ENCODE assay signal across 1 cellular context in the genomic region with DNA sequence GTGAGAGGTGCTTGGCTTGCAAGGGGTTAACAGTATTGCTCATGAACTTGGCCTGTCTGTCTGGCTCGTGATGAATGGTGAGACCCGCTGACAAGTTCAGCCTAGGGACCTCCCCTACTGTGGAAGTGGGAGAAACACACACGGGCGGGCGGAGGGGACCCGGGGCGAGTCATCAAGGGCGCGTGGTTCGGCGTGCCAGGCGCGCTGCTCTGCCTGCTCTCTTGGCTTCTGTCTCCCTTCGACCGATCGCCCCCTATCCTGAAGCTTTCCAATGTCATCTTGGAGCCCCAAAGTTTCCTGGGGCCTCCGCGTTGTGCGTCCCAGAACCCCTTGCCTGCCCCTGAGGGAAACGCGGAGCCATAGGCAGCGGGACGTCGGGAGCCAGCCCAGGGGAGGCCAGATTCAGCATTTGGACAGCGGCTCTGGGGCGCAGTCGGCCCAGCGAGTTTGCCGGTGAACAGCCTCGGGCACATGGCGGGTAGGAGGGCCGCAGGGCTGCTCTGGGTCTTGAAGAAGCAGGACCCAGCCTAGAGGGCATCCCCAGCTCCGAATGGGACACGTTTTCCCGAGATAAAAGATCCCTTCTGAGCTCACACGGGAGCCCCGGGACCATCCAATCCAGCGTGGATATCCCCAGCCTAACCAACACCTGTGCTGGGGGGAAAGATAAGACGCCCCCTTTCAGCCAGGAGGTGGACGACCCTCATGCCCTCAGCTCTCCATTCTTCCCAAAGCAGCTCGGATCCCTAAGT.
TF ChIP-seq lines count a peak whose summit lies in the region.

No MANE protein-coding gene starts in this region.

TF ChIP-seq in HepG2, 621 proteins besides CTCF, POLR2A, EP300 and RAD21 (continued from another document and continues in another):
- TF ChIP-seq, protein P1, sequence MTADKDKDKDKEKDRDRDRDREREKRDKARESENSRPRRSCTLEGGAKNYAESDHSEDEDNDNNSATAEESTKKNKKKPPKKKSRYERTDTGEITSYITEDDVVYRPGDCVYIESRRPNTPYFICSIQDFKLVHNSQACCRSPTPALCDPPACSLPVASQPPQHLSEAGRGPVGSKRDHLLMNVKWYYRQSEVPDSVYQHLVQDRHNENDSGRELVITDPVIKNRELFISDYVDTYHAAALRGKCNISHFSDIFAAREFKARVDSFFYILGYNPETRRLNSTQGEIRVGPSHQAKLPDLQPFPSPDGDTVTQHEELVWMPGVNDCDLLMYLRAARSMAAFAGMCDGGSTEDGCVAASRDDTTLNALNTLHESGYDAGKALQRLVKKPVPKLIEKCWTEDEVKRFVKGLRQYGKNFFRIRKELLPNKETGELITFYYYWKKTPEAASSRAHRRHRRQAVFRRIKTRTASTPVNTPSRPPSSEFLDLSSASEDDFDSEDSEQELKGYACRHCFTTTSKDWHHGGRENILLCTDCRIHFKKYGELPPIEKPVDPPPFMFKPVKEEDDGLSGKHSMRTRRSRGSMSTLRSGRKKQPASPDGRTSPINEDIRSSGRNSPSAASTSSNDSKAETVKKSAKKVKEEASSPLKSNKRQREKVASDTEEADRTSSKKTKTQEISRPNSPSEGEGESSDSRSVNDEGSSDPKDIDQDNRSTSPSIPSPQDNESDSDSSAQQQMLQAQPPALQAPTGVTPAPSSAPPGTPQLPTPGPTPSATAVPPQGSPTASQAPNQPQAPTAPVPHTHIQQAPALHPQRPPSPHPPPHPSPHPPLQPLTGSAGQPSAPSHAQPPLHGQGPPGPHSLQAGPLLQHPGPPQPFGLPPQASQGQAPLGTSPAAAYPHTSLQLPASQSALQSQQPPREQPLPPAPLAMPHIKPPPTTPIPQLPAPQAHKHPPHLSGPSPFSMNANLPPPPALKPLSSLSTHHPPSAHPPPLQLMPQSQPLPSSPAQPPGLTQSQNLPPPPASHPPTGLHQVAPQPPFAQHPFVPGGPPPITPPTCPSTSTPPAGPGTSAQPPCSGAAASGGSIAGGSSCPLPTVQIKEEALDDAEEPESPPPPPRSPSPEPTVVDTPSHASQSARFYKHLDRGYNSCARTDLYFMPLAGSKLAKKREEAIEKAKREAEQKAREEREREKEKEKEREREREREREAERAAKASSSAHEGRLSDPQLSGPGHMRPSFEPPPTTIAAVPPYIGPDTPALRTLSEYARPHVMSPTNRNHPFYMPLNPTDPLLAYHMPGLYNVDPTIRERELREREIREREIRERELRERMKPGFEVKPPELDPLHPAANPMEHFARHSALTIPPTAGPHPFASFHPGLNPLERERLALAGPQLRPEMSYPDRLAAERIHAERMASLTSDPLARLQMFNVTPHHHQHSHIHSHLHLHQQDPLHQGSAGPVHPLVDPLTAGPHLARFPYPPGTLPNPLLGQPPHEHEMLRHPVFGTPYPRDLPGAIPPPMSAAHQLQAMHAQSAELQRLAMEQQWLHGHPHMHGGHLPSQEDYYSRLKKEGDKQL (CRISPR knock-in tag; IDR thresholded peaks at IDR 0.05; ENCODE audit: low read depth), result no peak
- TF ChIP-seq ZNF333 (CRISPR knock-in tag; IDR thresholded peaks at IDR 0.05; ENCODE audit: borderline replicate concordance) (no peak), ELF1 (CRISPR knock-in tag; IDR thresholded peaks at IDR 0.05) (no peak), ATF1 (CRISPR knock-in tag; IDR thresholded peaks at IDR 0.05) (no peak), FIP1L1 (IDR thresholded peaks at IDR 0.05; ENCODE audit: borderline replicate concordance, insufficient read depth, low read depth, low read length) (no peak), HCFC1 (IDR thresholded peaks at IDR 0.05; ENCODE audit: low read depth, low read length) (no peak; the same call in 1 of the 2 replicates), MBD4 (IDR thresholded peaks at IDR 0.05; ENCODE audit: borderline replicate concordance, low read length) (no peak), REL (CRISPR knock-in tag; conservative IDR thresholded peaks at IDR 0.05) (no peak), ZNF781 (CRISPR knock-in tag; IDR thresholded peaks at IDR 0.05; ENCODE audit: borderline replicate concordance, not compliant biosample characterization) (peak; percentile 73), HOXA9 (CRISPR knock-in tag; IDR thresholded peaks at IDR 0.05; ENCODE audit: borderline replicate concordance) (no peak), NR2C2 (CRISPR knock-in tag; IDR thresholded peaks at IDR 0.05; ENCODE audit: borderline replicate concordance) (no peak), HNF4G (IDR thresholded peaks at IDR 0.05; ENCODE audit: borderline replicate concordance, low read depth, low read length) (no peak), HNF4G (CRISPR knock-in tag; IDR thresholded peaks at IDR 0.05; ENCODE audit: borderline replicate concordance, low read depth) (no peak), ZNF605 (CRISPR knock-in tag; IDR thresholded peaks at IDR 0.05) (peak; percentile 55; the same call in 1 of the 2 replicates), MATR3 (CRISPR knock-in tag; IDR thresholded peaks at IDR 0.05) (no peak), SMYD3 (CRISPR knock-in tag; IDR thresholded peaks at IDR 0.05) (no peak), NAIF1 (CRISPR knock-in tag; IDR thresholded peaks at IDR 0.05; ENCODE audit: borderline replicate concordance) (no peak), ZNF350 (CRISPR knock-in tag; IDR thresholded peaks at IDR 0.05; ENCODE audit: borderline replicate concordance, low read depth) (no peak), ATAD3A (CRISPR knock-in tag; IDR thresholded peaks at IDR 0.05) (peak; percentile 87; the same call in 1 of the 2 replicates), ZNF331 (CRISPR knock-in tag; IDR thresholded peaks at IDR 0.05) (peak; percentile 80), MIXL1 (CRISPR knock-in tag; IDR thresholded peaks at IDR 0.05) (peak; percentile 69; the same call in 1 of the 2 replicates), TAF15 (IDR thresholded peaks at IDR 0.05; ENCODE audit: low read depth, low read length, poor library complexity, severe bottlenecking) (no peak), ERF (CRISPR knock-in tag; IDR thresholded peaks at IDR 0.05) (peak; percentile 82), ZNF709 (CRISPR knock-in tag; IDR thresholded peaks at IDR 0.05) (peak; percentile 80; the same call in 1 of the 2 replicates), CHD2 (IDR thresholded peaks at IDR 0.05; ENCODE audit: low read depth, low read length) (no peak), JUND (CRISPR knock-in tag; IDR thresholded peaks at IDR 0.05) (no peak), PRMT3 (CRISPR knock-in tag; IDR thresholded peaks at IDR 0.05; ENCODE audit: borderline replicate concordance, low read depth) (0 out of 2 replicates have a peak, but pooled peaks have one; percentile 34), KDM4B (CRISPR knock-in tag; IDR thresholded peaks at IDR 0.05) (peak; percentile 82; the same call in 1 of the 2 replicates), TARDBP (CRISPR knock-in tag; IDR thresholded peaks at IDR 0.05) (no peak), YEATS2 (CRISPR knock-in tag; IDR thresholded peaks at IDR 0.05; ENCODE audit: borderline replicate concordance) (peak; percentile 49; the same call in 1 of the 2 replicates)
- TF ChIP-seq, protein P2, sequence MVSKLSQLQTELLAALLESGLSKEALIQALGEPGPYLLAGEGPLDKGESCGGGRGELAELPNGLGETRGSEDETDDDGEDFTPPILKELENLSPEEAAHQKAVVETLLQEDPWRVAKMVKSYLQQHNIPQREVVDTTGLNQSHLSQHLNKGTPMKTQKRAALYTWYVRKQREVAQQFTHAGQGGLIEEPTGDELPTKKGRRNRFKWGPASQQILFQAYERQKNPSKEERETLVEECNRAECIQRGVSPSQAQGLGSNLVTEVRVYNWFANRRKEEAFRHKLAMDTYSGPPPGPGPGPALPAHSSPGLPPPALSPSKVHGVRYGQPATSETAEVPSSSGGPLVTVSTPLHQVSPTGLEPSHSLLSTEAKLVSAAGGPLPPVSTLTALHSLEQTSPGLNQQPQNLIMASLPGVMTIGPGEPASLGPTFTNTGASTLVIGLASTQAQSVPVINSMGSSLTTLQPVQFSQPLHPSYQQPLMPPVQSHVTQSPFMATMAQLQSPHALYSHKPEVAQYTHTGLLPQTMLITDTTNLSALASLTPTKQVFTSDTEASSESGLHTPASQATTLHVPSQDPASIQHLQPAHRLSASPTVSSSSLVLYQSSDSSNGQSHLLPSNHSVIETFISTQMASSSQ (IDR thresholded peaks at IDR 0.05; ENCODE audit: low read depth), result no peak
- TF ChIP-seq, protein P2 (CRISPR knock-in tag; IDR thresholded peaks at IDR 0.05; ENCODE audit: borderline replicate concordance), result no peak
- TF ChIP-seq, protein P3, sequence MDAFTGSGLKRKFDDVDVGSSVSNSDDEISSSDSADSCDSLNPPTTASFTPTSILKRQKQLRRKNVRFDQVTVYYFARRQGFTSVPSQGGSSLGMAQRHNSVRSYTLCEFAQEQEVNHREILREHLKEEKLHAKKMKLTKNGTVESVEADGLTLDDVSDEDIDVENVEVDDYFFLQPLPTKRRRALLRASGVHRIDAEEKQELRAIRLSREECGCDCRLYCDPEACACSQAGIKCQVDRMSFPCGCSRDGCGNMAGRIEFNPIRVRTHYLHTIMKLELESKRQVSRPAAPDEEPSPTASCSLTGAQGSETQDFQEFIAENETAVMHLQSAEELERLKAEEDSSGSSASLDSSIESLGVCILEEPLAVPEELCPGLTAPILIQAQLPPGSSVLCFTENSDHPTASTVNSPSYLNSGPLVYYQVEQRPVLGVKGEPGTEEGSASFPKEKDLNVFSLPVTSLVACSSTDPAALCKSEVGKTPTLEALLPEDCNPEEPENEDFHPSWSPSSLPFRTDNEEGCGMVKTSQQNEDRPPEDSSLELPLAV (CRISPR knock-in tag; conservative IDR thresholded peaks at IDR 0.05; ENCODE audit: low read depth), result no peak
- TF ChIP-seq, protein P4, sequence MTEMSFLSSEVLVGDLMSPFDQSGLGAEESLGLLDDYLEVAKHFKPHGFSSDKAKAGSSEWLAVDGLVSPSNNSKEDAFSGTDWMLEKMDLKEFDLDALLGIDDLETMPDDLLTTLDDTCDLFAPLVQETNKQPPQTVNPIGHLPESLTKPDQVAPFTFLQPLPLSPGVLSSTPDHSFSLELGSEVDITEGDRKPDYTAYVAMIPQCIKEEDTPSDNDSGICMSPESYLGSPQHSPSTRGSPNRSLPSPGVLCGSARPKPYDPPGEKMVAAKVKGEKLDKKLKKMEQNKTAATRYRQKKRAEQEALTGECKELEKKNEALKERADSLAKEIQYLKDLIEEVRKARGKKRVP (CRISPR knock-in tag; IDR thresholded peaks at IDR 0.05), result no peak
- TF ChIP-seq, protein P5, sequence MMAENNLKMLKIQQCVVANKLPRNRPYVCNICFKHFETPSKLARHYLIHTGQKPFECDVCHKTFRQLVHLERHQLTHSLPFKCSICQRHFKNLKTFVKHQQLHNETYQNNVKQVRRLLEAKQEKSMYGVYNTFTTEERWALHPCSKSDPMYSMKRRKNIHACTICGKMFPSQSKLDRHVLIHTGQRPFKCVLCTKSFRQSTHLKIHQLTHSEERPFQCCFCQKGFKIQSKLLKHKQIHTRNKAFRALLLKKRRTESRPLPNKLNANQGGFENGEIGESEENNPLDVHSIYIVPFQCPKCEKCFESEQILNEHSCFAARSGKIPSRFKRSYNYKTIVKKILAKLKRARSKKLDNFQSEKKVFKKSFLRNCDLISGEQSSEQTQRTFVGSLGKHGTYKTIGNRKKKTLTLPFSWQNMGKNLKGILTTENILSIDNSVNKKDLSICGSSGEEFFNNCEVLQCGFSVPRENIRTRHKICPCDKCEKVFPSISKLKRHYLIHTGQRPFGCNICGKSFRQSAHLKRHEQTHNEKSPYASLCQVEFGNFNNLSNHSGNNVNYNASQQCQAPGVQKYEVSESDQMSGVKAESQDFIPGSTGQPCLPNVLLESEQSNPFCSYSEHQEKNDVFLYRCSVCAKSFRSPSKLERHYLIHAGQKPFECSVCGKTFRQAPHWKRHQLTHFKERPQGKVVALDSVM (CRISPR knock-in tag; IDR thresholded peaks at IDR 0.05), result no peak
- TF ChIP-seq, protein P6, sequence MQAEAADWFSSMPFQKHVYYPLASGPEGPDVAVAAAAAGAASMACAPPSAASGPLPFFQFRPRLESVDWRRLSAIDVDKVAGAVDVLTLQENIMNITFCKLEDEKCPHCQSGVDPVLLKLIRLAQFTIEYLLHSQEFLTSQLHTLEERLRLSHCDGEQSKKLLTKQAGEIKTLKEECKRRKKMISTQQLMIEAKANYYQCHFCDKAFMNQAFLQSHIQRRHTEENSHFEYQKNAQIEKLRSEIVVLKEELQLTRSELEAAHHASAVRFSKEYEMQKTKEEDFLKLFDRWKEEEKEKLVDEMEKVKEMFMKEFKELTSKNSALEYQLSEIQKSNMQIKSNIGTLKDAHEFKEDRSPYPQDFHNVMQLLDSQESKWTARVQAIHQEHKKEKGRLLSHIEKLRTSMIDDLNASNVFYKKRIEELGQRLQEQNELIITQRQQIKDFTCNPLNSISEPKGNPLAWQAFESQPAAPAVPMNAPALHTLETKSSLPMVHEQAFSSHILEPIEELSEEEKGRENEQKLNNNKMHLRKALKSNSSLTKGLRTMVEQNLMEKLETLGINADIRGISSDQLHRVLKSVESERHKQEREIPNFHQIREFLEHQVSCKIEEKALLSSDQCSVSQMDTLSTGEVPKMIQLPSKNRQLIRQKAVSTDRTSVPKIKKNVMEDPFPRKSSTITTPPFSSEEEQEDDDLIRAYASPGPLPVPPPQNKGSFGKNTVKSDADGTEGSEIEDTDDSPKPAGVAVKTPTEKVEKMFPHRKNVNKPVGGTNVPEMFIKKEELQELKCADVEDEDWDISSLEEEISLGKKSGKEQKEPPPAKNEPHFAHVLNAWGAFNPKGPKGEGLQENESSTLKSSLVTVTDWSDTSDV (CRISPR knock-in tag; IDR thresholded peaks at IDR 0.05), result no peak
- TF ChIP-seq, protein P7, sequence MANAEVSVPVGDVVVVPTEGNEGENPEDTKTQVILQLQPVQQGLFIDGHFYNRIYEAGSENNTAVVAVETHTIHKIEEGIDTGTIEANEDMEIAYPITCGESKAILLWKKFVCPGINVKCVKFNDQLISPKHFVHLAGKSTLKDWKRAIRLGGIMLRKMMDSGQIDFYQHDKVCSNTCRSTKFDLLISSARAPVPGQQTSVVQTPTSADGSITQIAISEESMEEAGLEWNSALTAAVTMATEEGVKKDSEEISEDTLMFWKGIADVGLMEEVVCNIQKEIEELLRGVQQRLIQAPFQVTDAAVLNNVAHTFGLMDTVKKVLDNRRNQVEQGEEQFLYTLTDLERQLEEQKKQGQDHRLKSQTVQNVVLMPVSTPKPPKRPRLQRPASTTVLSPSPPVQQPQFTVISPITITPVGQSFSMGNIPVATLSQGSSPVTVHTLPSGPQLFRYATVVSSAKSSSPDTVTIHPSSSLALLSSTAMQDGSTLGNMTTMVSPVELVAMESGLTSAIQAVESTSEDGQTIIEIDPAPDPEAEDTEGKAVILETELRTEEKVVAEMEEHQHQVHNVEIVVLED (CRISPR knock-in tag; IDR thresholded peaks at IDR 0.05; ENCODE audit: borderline replicate concordance), result no peak
